In genomic region chr4:67104145-67104544, GRCh38 we compare ENCODE assay signal across 2 cellular contexts.
TF ChIP-seq lines count a peak whose summit lies in the region.

No MANE protein-coding gene starts in this region.

TF ChIP-seq in HepG2, 621 proteins besides CTCF, POLR2A, EP300 and RAD21 (continued from another document):
- TF ChIP-seq ZNF280D (CRISPR knock-in tag; IDR thresholded peaks at IDR 0.05), result no peak

TF ChIP-seq in neural cell, 6 proteins besides CTCF, POLR2A, EP300 and RAD21 (continued from another document):
- TF ChIP-seq REST (IDR thresholded peaks at IDR 0.05; ENCODE audit: borderline replicate concordance), result peak; percentile 9
